In genomic region chr11:61577383-61578118, GRCh38 we compare ENCODE assay signal across 14 cellular contexts. TPM values are rescaled to one million over a fixed set of nuclear protein-coding genes. Genes with fewer than 3 reads are reported as not detected.
A peak's percentile ranks its signal among the peaks of the same experiment; 100 is the strongest.
DNase-seq lines count a peak whose midpoint lies in the region; ATAC-seq, FAIRE-seq and TF ChIP-seq lines count a peak whose summit lies in the region.
"Had no signal": no experiment of that assay in that cellular context is flagged by ENCODE, and none has a peak within 500 bp of the region (broad histone marks: within the 10 kb centered on the region; RNA-seq: fewer than 3 reads in every experiment).

No MANE protein-coding gene starts in this region.

- intact Hi-C loops in HCT116 (cut with micrococcal nuclease) (no loop called here), kidney (cut with DNase I) (no loop called here)

- peak; percentile 68 for TF ChIP-seq RAD21 in HCT116 (IDR thresholded peaks at IDR 0.05; ENCODE audit: low read depth)

- H2AFZ ChIP-seq in HCT116 (ENCODE audit: low read depth, low read length, poor library complexity, severe bottlenecking), result no peak overlapping the region

- BruUV-seq in HCT116 (replicated peaks; lab: Mats Ljungman, UMichigan), result no TSS peak

- no peak for TF ChIP-seq POLR2A in HCT116 (IDR thresholded peaks at IDR 0.05; ENCODE audit: borderline replicate concordance, extremely low read depth, insufficient read depth, insufficient read length)

- H3K27me3 ChIP-seq in AG04450 (ENCODE audit: control insufficient read depth, insufficient read depth, low read length) (peaks cover 64% of the 10 kb centered on the region), HCT116 (ENCODE audit: insufficient read depth, low read length) (no peaks in the 10 kb centered on the region)

- no peak overlapping the region for H3K4me3 ChIP-seq in AG04450 (ENCODE audit: low read depth, low read length)
- H3K4me3 ChIP-seq in HCT116 (replicated peaks in 1 of 2; ENCODE audit: low read depth in 1 of 2, low read length in 2 of 2), result no peak overlapping the region
- no peak overlapping the region for H3K4me3 ChIP-seq in cardiac fibroblast (replicated peaks in 1 of 2; ENCODE audit: low read depth in 2 of 2, low read length in 2 of 2)
- H3K4me3 ChIP-seq in kidney (ENCODE audit: low read length in 2 of 2), result no peak overlapping the region
- H3K4me3 ChIP-seq: SJSA1 had no signal

- H3K9me3 ChIP-seq in AG04450 (ENCODE audit: control insufficient read depth, insufficient read depth, low read length), result no peaks in the 10 kb centered on the region
- no peaks in the 10 kb centered on the region for H3K9me3 ChIP-seq in HCT116 (ENCODE audit: control insufficient read depth in 1 of 2, insufficient read depth in 1 of 2, low read depth in 1 of 2, low read length in 2 of 2)
- no peaks in the 10 kb centered on the region for H3K9me3 ChIP-seq in kidney (ENCODE audit: control insufficient read depth in 1 of 2, low read length in 2 of 2)

- H3K4me1 ChIP-seq in HCT116 (ENCODE audit: control insufficient read depth in 1 of 2, insufficient read depth in 2 of 2, low read length in 2 of 2) (peaks cover 19 to 26% of the 10 kb centered on the region in 2 experiments; a peak in 3 of 4 replicates), kidney (ENCODE audit: control insufficient read depth in 1 of 2, insufficient read depth in 1 of 2, low read depth in 1 of 2, low read length in 2 of 2) (peaks cover 4 to 10% of the 10 kb centered on the region in 2 donors)

- ATAC-seq in HCT116 (no peak), HG03469 (IDR thresholded peaks at IDR 0.05; ENCODE audit: unreplicated experiment) (no peak), HG03108 (IDR thresholded peaks at IDR 0.05; ENCODE audit: unreplicated experiment) (no peak), HG03460 (IDR thresholded peaks at IDR 0.05; ENCODE audit: unreplicated experiment) (no peak)
- ATAC-seq: activated CD8-positive, alpha-beta T cell treated with anti-CD3 and anti-CD28 coated beads, Interleukin-2, amount 10 ng/mL, durations not matched to agents 7 days and 5 days; activated naive CD8-positive, alpha-beta T cell treated with anti-CD3 and anti-CD28 coated beads, Interleukin-2, amount 50 U/mL, for 24 hours had no signal

- H3K4me2 ChIP-seq in HCT116 (ENCODE audit: low read length), result no peak overlapping the region

- H3K36me3 ChIP-seq in HCT116 (ENCODE audit: control insufficient read depth in 1 of 2, insufficient read depth in 2 of 2, low read length in 2 of 2) (no peaks in the 10 kb centered on the region), kidney (ENCODE audit: control insufficient read depth in 1 of 2, insufficient read depth in 2 of 2, low read length in 2 of 2) (no peaks in the 10 kb centered on the region)
- H3K36me3 ChIP-seq: SJSA1 had no signal

- DNase-seq in AG04450 (ENCODE audit: low read depth, low spot score) (no peak), HCT116 (ENCODE audit: low read depth, low spot score) (no peak), cardiac fibroblast (ENCODE audit: low read depth in 2 of 2) (peak in 1 of 2 donors; percentile 17), kidney (no peak), activated gamma-delta T cell treated with Interleukin-2 at 50 U/mL for 16 hours (no peak)
- DNase-seq: activated CD8-positive, alpha-beta T cell treated with anti-CD3 and anti-CD28 coated beads, Interleukin-2, amount 10 ng/mL, durations not matched to agents 7 days and 5 days; activated naive CD8-positive, alpha-beta T cell treated with anti-CD3 and anti-CD28 coated beads, Interleukin-2, amount 50 U/mL, for 24 hours; DMS153; NCI-H187; stimulated activated CD8-positive, alpha-beta memory T cell treated with anti-CD3 and anti-CD28 coated beads, Interleukin-4, amount 100 ng/mL, for 48 hours had no signal

- H3K27ac ChIP-seq in AG04450 (ENCODE audit: low read depth, low read length), result no peak overlapping the region
- no peak overlapping the region for H3K27ac ChIP-seq in HCT116 (ENCODE audit: low read depth, low read length)
- H3K27ac ChIP-seq in kidney (ENCODE audit: low read depth in 2 of 2, low read length in 2 of 2), result peak overlapping the region in 1 of 2 donors; percentile 23
- H3K27ac ChIP-seq: SJSA1 had no signal

- H3K9ac ChIP-seq in HCT116 (ENCODE audit: low read length), result no peak overlapping the region
- no peak overlapping the region for H3K9ac ChIP-seq in kidney (ENCODE audit: low read length in 2 of 2)

- TF ChIP-seq CTCF in AG04450 (IDR thresholded peaks at IDR 0.05; ENCODE audit: low read depth, low read length), result peak; percentile 44
- TF ChIP-seq CTCF in HCT116 (IDR thresholded peaks at IDR 0.05 in 2 of 3, conservative IDR thresholded peaks at IDR 0.05 in 1 of 3; ENCODE audit: borderline replicate concordance in 1 of 3, insufficient read depth in 1 of 3, low read depth in 2 of 3, low read length in 2 of 3), result peak; percentile 67 to 81 (median 69); a peak in 5 of 6 replicates
- peak; percentile 36 for TF ChIP-seq CTCF in cardiac fibroblast (IDR thresholded peaks at IDR 0.05; ENCODE audit: low read depth, low read length)
- peak; percentile 32 for TF ChIP-seq CTCF in kidney (IDR thresholded peaks at IDR 0.05; ENCODE audit: borderline replicate concordance, extremely low read depth, insufficient read depth)

- POLR2A ChIA-PET in AG04450 (lab: Yijun Ruan, JAX) (no interaction called here), HCT116 (lab: Charles Lee) (interaction anchor here (1.0 kb wide), 1 partner anchor 11 kb away, joined by 3 read pairs; no protein-coding TSS in a partner anchor)

- H3K9me2 ChIP-seq in HCT116 (ENCODE audit: insufficient read depth), result no peaks in the 10 kb centered on the region

- FAIRE-seq in kidney (lab: Jason Lieb, UNC), result no peak

- no peaks in the 10 kb centered on the region for H4K20me1 ChIP-seq in HCT116 (ENCODE audit: insufficient read depth)

- peaks cover 13% of the 10 kb centered on the region; the same call in 1 of the 2 replicates for H3K79me2 ChIP-seq in HCT116 (ENCODE audit: insufficient read depth, low read length)

- CTCF ChIA-PET in AG04450 (lab: Charles Lee), result interaction anchor here (0.7 to 1.4 kb wide), 6 partner anchors 9 to 131 kb away, joined by 3 to 5 read pairs (median 3); no protein-coding TSS in a partner anchor
- CTCF ChIA-PET in HCT116 (lab: Charles Lee), result interaction anchor here (1.2 to 3.1 kb wide), 2 partner anchors 10 to 41 kb away, joined by 3 to 15 read pairs; no protein-coding TSS in a partner anchor

- RAD21 ChIA-PET in HCT116 (lab: Charles Lee; ENCODE audit: low non-redundant PET in 1 of 2, low total read pairs in 2 of 2, uncharacterized antibody in 2 of 2, unreplicated experiment in 2 of 2), result no interaction called here

TF ChIP-seq in HCT116, 20 proteins besides CTCF, POLR2A, EP300 and RAD21:
- TF ChIP-seq EGR1 (IDR thresholded peaks at IDR 0.05; ENCODE audit: low read depth), result no peak

RNA-seq across cellular contexts. Expression of gene SYT7, which starts 3.3 kb away (rescaled TPM):
- polyA plus RNA-seq in AG04450 (2011; rRNA removed) (0.45 and 0.60 TPM in 2 replicates), kidney (ENCODE audit: insufficient read depth, low read depth, low replicate concordance) (6.7 TPM)
- polyA minus RNA-seq in AG04450 (2011; rRNA and poly(A)+ RNA removed), result 0.83 and 1.0 TPM in 2 replicates
- total RNA-seq in HCT116 (2021; ENCODE audit: unreplicated experiment) (27.4 TPM), kidney (5.7 TPM)
- 27.5 and 28.5 TPM in 2 replicates for polyA plus RNA-seq in HCT116 (2012)
- total RNA-seq: activated CD8-positive, alpha-beta T cell treated with anti-CD3 and anti-CD28 coated beads, Interleukin-2, amount 10 ng/mL, durations not matched to agents 7 days and 5 days; SJSA1 had no signal
